11 cellular contexts compared by ENCODE assay signal in the genomic region with DNA sequence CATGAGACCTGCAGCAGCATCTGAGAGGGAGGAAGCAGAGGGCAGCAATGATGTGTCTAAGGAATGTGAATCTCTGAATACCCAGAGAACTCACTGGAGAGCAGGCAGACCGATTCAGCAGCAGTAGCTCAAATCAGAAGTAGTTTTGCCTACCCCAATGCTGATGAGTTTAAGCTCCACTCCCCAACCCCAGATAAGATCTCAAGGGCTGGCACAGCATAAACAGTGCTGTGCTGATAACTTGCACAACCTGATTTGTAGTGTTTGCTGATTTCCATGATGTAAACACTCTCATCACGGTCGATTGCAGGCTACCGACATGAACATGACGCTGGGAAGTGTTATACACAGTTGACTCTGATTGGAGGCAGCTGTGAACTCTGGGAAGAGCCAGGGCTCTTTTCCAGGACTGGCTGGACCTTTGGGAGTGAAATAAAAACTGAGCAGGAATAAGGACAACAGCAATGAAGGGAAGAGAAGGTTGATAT. TPM values are rescaled to one million over a fixed set of nuclear protein-coding genes. Genes with fewer than 3 reads are reported as not detected.
A peak's percentile ranks its signal among the peaks of the same experiment; 100 is the strongest.
DNase-seq lines count a peak whose midpoint lies in the region; ATAC-seq and TF ChIP-seq lines count a peak whose summit lies in the region.
"Had no signal": no experiment of that assay in that cellular context is flagged by ENCODE, and none has a peak within 500 bp of the region (broad histone marks: within the 10 kb centered on the region; RNA-seq: fewer than 3 reads in every experiment).

No MANE protein-coding gene starts in this region.

- H4K91ac ChIP-seq in IMR-90 (ENCODE audit: insufficient read depth, low read depth, low read length): no peak overlapping the region

- no TSS peak for BruUV-seq in IMR-90 (replicated peaks; lab: Mats Ljungman, UMichigan)

- TF ChIP-seq POLR2A in IMR-90 (IDR thresholded peaks at IDR 0.05; ENCODE audit: low read depth, low read length): no peak

- H3K23ac ChIP-seq in IMR-90 (ENCODE audit: low read depth, low read length): no peak overlapping the region; the same call in 1 of the 2 replicates

- no peak overlapping the region for H2BK120ac ChIP-seq in IMR-90 (ENCODE audit: low read depth, low read length)

- H3K18ac ChIP-seq in IMR-90 (ENCODE audit: low read depth, low read length): peak overlapping the region; percentile 0; the same call in 1 of the 2 replicates

- H3K27ac ChIP-seq in IMR-90 (ENCODE audit: insufficient read depth, low read length) (peak overlapping the region; percentile 62; the same call in 1 of the 2 replicates), coronary artery (no peak overlapping the region)

- H3K79me1 ChIP-seq in IMR-90 (ENCODE audit: low read depth in 1 of 2, low read length in 2 of 2): no peaks in the 10 kb centered on the region

- TF ChIP-seq CTCF in AG04449 (IDR thresholded peaks at IDR 0.05; ENCODE audit: insufficient read depth, low read length, missing control alignments) (no peak), IMR-90 (conservative IDR thresholded peaks at IDR 0.05; ENCODE audit: low read depth, low read length) (no peak), coronary artery (IDR thresholded peaks at IDR 0.05) (no peak), mucosa of descending colon (IDR thresholded peaks at IDR 0.05) (no peak)

- TF ChIP-seq RAD21 in IMR-90 (IDR thresholded peaks at IDR 0.05; ENCODE audit: low read length): no peak

- peaks cover 4% of the 10 kb centered on the region; the same call in 1 of the 2 replicates for H3K9me1 ChIP-seq in IMR-90 (ENCODE audit: insufficient read depth, low read length)

- H3K4me1 ChIP-seq in IMR-90 (ENCODE audit: control insufficient read depth, insufficient read depth, low read length) (peaks cover 9% of the 10 kb centered on the region), mucosa of descending colon (ENCODE audit: low read depth) (peaks cover 41% of the 10 kb centered on the region)

- no peaks in the 10 kb centered on the region for H3K36me3 ChIP-seq in IMR-90 (ENCODE audit: control insufficient read depth, insufficient read depth, low read length)
- no peaks in the 10 kb centered on the region for H3K36me3 ChIP-seq in mucosa of descending colon (ENCODE audit: low read depth)

- H2AK5ac ChIP-seq in IMR-90 (ENCODE audit: low read depth, low read length): no peak overlapping the region

- peak overlapping the region; percentile 42 for H3K4me2 ChIP-seq in IMR-90 (ENCODE audit: low read depth, low read length)

- intact Hi-C loops in IMR-90 (cut with micrococcal nuclease): loop anchor here (2.0 to 5.0 kb wide), 3 partner anchors 23 to 87 kb away; no protein-coding TSS in a partner anchor
- intact Hi-C loops in mucosa of descending colon (cut with DNase I, micrococcal nuclease): no loop called here

- H4K8ac ChIP-seq in IMR-90 (ENCODE audit: low read depth in 2 of 2, low read length in 2 of 2): peak overlapping the region; percentile 2 to 68; a peak in 2 of 4 replicates

- in situ Hi-C loops in IMR-90 (cut with MboI; ENCODE audit: low sequenced_read_pairs): no loop called here

- H2BK20ac ChIP-seq in IMR-90 (ENCODE audit: low read depth, low read length): peak overlapping the region; percentile 29; the same call in 1 of the 2 replicates

- dilution Hi-C loops in IMR-90 (cut with HindIII; ENCODE audit: low sequenced_read_pairs, unreplicated experiment): no loop called here

- POLR2A ChIA-PET in AG04449 (lab: Yijun Ruan, JAX): interaction anchor here (0.6 kb wide), 1 partner anchor 46 kb away, joined by 4 read pairs; no protein-coding TSS in a partner anchor
- POLR2A ChIA-PET in IMR-90 (lab: Charles Lee; ENCODE audit: unreplicated experiment): no interaction called here

- H2BK5ac ChIP-seq in IMR-90 (ENCODE audit: low read depth, low read length, poor library complexity, severe bottlenecking): no peak overlapping the region

- no peak overlapping the region for H2AK9ac ChIP-seq in IMR-90 (replicated peaks; ENCODE audit: low read depth, low read length, poor library complexity)

- H3K56ac ChIP-seq in IMR-90 (ENCODE audit: extremely low read depth, insufficient read depth, low read length): no peak overlapping the region

- peak overlapping the region; percentile 32; the same call in 1 of the 2 replicates for H3K4ac ChIP-seq in IMR-90 (ENCODE audit: low read depth, low read length)

- H2BK15ac ChIP-seq in IMR-90 (ENCODE audit: low read depth, low read length): no peak overlapping the region

- ATAC-seq in IMR-90 (ENCODE audit: low read depth) (peak; percentile 85), mucosa of descending colon (peak; percentile 79), GM21526 (IDR thresholded peaks at IDR 0.05; ENCODE audit: low FRiP score, unreplicated experiment) (no peak)
- ATAC-seq: activated naive CD8-positive, alpha-beta T cell treated with anti-CD3 and anti-CD28 coated beads, Interleukin-2, amount 50 U/mL, for 24 hours; T-cell had no signal

- H4K5ac ChIP-seq in IMR-90 (ENCODE audit: low read depth, low read length): no peak overlapping the region

- CTCF ChIA-PET in AG04449 (lab: Yijun Ruan, JAX): interaction anchor here (1.2 to 1.7 kb wide), 4 partner anchors 29 to 106 kb away, joined by 3 to 12 read pairs (median 6); no protein-coding TSS in a partner anchor
- CTCF ChIA-PET in IMR-90 (lab: Yijun Ruan, JAX): interaction anchor here (1.2 to 1.3 kb wide), 2 partner anchors 12 to 29 kb away, joined by 4 to 5 read pairs; no protein-coding TSS in a partner anchor

- H3K9me3 ChIP-seq in IMR-90 (ENCODE audit: control insufficient read depth, insufficient read depth, low read length) (no peaks in the 10 kb centered on the region), mucosa of descending colon (no peaks in the 10 kb centered on the region)

- DNase-seq in AG04449 (ENCODE audit: low read depth, low spot score) (no peak), IMR-90 (peak; percentile 64), coronary artery (ENCODE audit: low spot score) (no peak), mucosa of descending colon (peak in 2 of 3 donors; percentile 54 to 85), germinal center (ENCODE audit: low spot score) (no peak), AML-193 (lab: John Stamatoyannopoulos, UW) (no peak)
- no peak for DNase-seq in effector CD8-positive, alpha-beta T cell (lab: John Stamatoyannopoulos, UW)
- DNase-seq: activated naive CD8-positive, alpha-beta T cell treated with anti-CD3 and anti-CD28 coated beads, Interleukin-2, amount 50 U/mL, for 24 hours; T-cell had no signal

- peak overlapping the region; percentile 86 for H2AFZ ChIP-seq in IMR-90 (replicated peaks; ENCODE audit: low read length, poor library complexity)

- no peak overlapping the region for H3K9ac ChIP-seq in IMR-90 (ENCODE audit: low read depth, low read length)

- WGBS in IMR-90 (ENCODE audit: extremely low coverage in 2 of 2, insufficient read length in 1 of 2), 2 experiments: no CpG with 5 or more reads among the region's 5 CpGs

- peak overlapping the region; percentile 37 for H3K4me3 ChIP-seq in AG04449 (ENCODE audit: low read depth, low read length)
- peak overlapping the region; percentile 6; the same call in 1 of the 2 replicates for H3K4me3 ChIP-seq in IMR-90 (ENCODE audit: insufficient read depth, low read depth, low read length)
- H3K4me3 ChIP-seq in coronary artery: peak overlapping the region; percentile 40
- H3K4me3 ChIP-seq in mucosa of descending colon: no peak overlapping the region

- no peaks in the 10 kb centered on the region for H3K27me3 ChIP-seq in IMR-90 (ENCODE audit: control insufficient read depth, insufficient read depth, low read length)

- H4K20me1 ChIP-seq in IMR-90 (ENCODE audit: insufficient read depth, low read length): no peaks in the 10 kb centered on the region

- 0 out of 2 replicates have a peak overlapping the region, but pooled peaks have one; percentile 30 for H3K14ac ChIP-seq in IMR-90 (replicated peaks; ENCODE audit: low read depth, low read length)

TF ChIP-seq in IMR-90, 13 proteins besides CTCF, POLR2A, EP300 and RAD21:
- TF ChIP-seq FOS (IDR thresholded peaks at IDR 0.05; ENCODE audit: low read depth, low read length): no peak
- peak; percentile 71 for TF ChIP-seq CEBPB (IDR thresholded peaks at IDR 0.05; ENCODE audit: low read depth, low read length)

RNA-seq across cellular contexts. Expression of a gene that starts 11.2 kb away (rescaled TPM):
- not detected in 2 replicates for total RNA-seq in IMR-90 (2012; rRNA removed)
- not detected in 2 replicates for polyA plus RNA-seq in IMR-90 (2012; rRNA removed)
- polyA plus RNA-seq in IMR-90 (2012; cell fraction: cytosol; rRNA removed): not detected in 2 replicates
- polyA plus RNA-seq in IMR-90 (2012; cell fraction: nucleus; rRNA removed; ENCODE audit: low replicate concordance): not detected in 2 replicates
- total RNA-seq in mucosa of descending colon: 100 to 1,000 TPM; 135 to 592 (median 270) TPM
- total RNA-seq: kidney epithelial cell had no signal

RNA-seq across cellular contexts. Expression of a gene that starts 31.3 kb away (rescaled TPM):
- not detected in 2 replicates for total RNA-seq in IMR-90 (2012; rRNA removed)
- not detected in 2 replicates for polyA plus RNA-seq in IMR-90 (2012; rRNA removed)
- polyA plus RNA-seq in IMR-90 (2012; cell fraction: cytosol; rRNA removed): not detected in 2 replicates
- polyA plus RNA-seq in IMR-90 (2012; cell fraction: nucleus; rRNA removed; ENCODE audit: low replicate concordance): not detected in 2 replicates
- total RNA-seq in mucosa of descending colon: 10 to 100 TPM in 1 of 3 donors, 1 to 10 TPM in 2; 1.6 to 36.1 (median 9.3) TPM
- total RNA-seq: kidney epithelial cell had no signal

Comparison
In these comparisons a context has a peak if more than half of its experiments do, and no peak if none do; other contexts are left out.
1. DNase-seq: peak in IMR-90 (single experiment) and mucosa of descending colon (2 of 3); none in AG04449 (single experiment), coronary artery (single experiment), germinal center (single experiment), effector CD8-positive, alpha-beta T cell (single experiment) and AML-193 (0 of 2).
2. RNA of a gene that starts 11.2 kb away (total RNA-seq): 135 to 592 TPM in mucosa of descending colon; not detected in IMR-90; every median in the first group is over 100 times any median in the second.